1 cellular context compared by ENCODE assay signal in the genomic region with DNA sequence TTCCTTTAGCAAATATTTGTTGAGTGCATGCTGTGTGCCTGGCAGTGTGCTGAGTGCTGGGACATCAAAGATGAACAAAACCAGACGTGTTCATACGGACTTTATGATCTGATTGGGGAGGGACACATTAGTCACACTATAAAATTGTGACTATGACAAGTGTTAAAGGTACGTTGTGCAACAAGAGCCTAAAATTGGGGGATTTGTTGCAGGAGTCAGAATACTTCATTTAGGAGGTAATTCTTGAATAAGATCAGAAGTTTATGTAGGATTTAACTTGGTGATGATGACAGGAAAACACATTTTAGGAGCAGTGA.
TF ChIP-seq lines count a peak whose summit lies in the region.

No MANE protein-coding gene starts in this region.

TF ChIP-seq in IMR-90, 13 proteins besides CTCF, POLR2A, EP300 and RAD21:
- TF ChIP-seq CEBPB (IDR thresholded peaks at IDR 0.05; ENCODE audit: low read depth, low read length): peak; percentile 64
- TF ChIP-seq RCOR1 (IDR thresholded peaks at IDR 0.05; ENCODE audit: insufficient replicate concordance, low read length): no peak
- no peak for TF ChIP-seq MXI1 (IDR thresholded peaks at IDR 0.05; ENCODE audit: borderline replicate concordance, low read depth, low read length)
